Comparison of ENCODE assay signal across 25 cellular contexts in genomic region chr18:2545155-2545554, GRCh38. TPM values are rescaled to one million over a fixed set of nuclear protein-coding genes. Genes with fewer than 3 reads are reported as not detected.
DNase-seq lines count a peak whose midpoint lies in the region; ATAC-seq, FAIRE-seq and TF ChIP-seq lines count a peak whose summit lies in the region.
"Had no signal": no experiment of that assay in that cellular context is flagged by ENCODE, and none has a peak within 500 bp of the region (broad histone marks: within the 10 kb centered on the region; RNA-seq: fewer than 3 reads in every experiment).

No MANE protein-coding gene starts in this region.

- FAIRE-seq in D721Med (lab: Jason Lieb, UNC) = peak; percentile 91
- peak; percentile 43 for FAIRE-seq in colon (lab: Jason Lieb, UNC)
- FAIRE-seq in frontal cortex (lab: Jason Lieb, UNC) = peak; percentile 24
- FAIRE-seq: A549, GM12878, GM12892, GM18507, GM19239 had no signal

- ATAC-seq in GM21381 (IDR thresholded peaks at IDR 0.05; ENCODE audit: unreplicated experiment) (no peak), HG02759 (IDR thresholded peaks at IDR 0.05; ENCODE audit: unreplicated experiment) (no peak)
- ATAC-seq: A549; CD8-positive, alpha-beta T cell; GM12878 had no signal

- no peak for TF ChIP-seq CTCF in D721Med (IDR thresholded peaks at IDR 0.05; ENCODE audit: insufficient read depth, missing control alignments)

- DNase-seq in D721Med (ENCODE audit: insufficient read length, low spot score) (no peak), frontal cortex (ENCODE audit: low spot score in 2 of 2) (no peak), GM19238 (ENCODE audit: insufficient read length, low spot score) (no peak), NAMALWA (ENCODE audit: low spot score) (no peak)
- DNase-seq: 8988T; AML-193; Caco-2; Calu3; CD4-positive, alpha-beta T cell; CD8-positive, alpha-beta T cell; DMS 273 treated with DMSO at 0.1 percent for 48 hours; DMS153; DMS53; DMS79; DND-41; EL; GDM1 had no signal

RNA-seq across cellular contexts. Expression of gene METTL4, which starts 26.1 kb away (rescaled TPM):
- 16.7 TPM for total RNA-seq in frontal cortex

RNA-seq across cellular contexts. Expression of gene NDC80, which starts 26.2 kb away (rescaled TPM):
- total RNA-seq in frontal cortex = 4.5 TPM
